In genomic region chr14:71554959-71555612, GRCh38 we compare ENCODE assay signal across 8 cellular contexts.
A peak's percentile ranks its signal among the peaks of the same experiment; 100 is the strongest.
DNase-seq lines count a peak whose midpoint lies in the region; ATAC-seq and TF ChIP-seq lines count a peak whose summit lies in the region.

No MANE protein-coding gene starts in this region.

- H3K27me3 Mint-ChIP-seq in Calu3 (ENCODE audit: unreplicated experiment) = no peaks in the 10 kb centered on the region
- no peaks in the 10 kb centered on the region for H3K27me3 Mint-ChIP-seq in effector memory CD8-positive, alpha-beta T cell

- H3K36me3 Mint-ChIP-seq in Calu3 (ENCODE audit: insufficient read depth, unreplicated experiment) = no peaks in the 10 kb centered on the region
- H3K36me3 Mint-ChIP-seq in effector memory CD8-positive, alpha-beta T cell (ENCODE audit: insufficient read depth) = peaks cover 5% of the 10 kb centered on the region

- no peak overlapping the region for H3K4me3 Mint-ChIP-seq in Calu3 (ENCODE audit: low read depth, unreplicated experiment)
- H3K4me3 Mint-ChIP-seq in effector memory CD8-positive, alpha-beta T cell = peak overlapping the region; percentile 71 to 81

- ATAC-seq in GM21390 (IDR thresholded peaks at IDR 0.05; ENCODE audit: unreplicated experiment) = peak; percentile 17
- ATAC-seq in HG03442 (IDR thresholded peaks at IDR 0.05; ENCODE audit: unreplicated experiment) = peak; percentile 14
- no peak for ATAC-seq in effector memory CD8-positive, alpha-beta T cell (replicated peaks)
- ATAC-seq in left cardiac atrium = no peak

- DNase-seq in Calu3 (no peak), left cardiac atrium (no peak), UCSD-AML1 (lab: John Stamatoyannopoulos, UW; ENCODE audit: unreplicated experiment) (no peak), NCI-H69 (lab: John Stamatoyannopoulos, UW) (no peak), GM19240 (ENCODE audit: insufficient read length, low spot score) (no peak)
- no peak for DNase-seq in effector memory CD8-positive, alpha-beta T cell

- no peaks in the 10 kb centered on the region for H3K9me3 Mint-ChIP-seq in Calu3 (ENCODE audit: low read depth, unreplicated experiment)
- H3K9me3 Mint-ChIP-seq in effector memory CD8-positive, alpha-beta T cell = no peaks in the 10 kb centered on the region

- CTCF ChIA-PET in Calu3 (lab: Charles Lee) = interaction anchor here (1.0 kb wide), 1 partner anchor 37 kb away, joined by 3 read pairs; no protein-coding TSS in a partner anchor

- BruUV-seq in Calu3 (replicated peaks; lab: Mats Ljungman, UMichigan) = no TSS peak

- peak overlapping the region; percentile 52 for H3K27ac Mint-ChIP-seq in Calu3 (ENCODE audit: unreplicated experiment)
- peak overlapping the region; percentile 94 to 97 for H3K27ac Mint-ChIP-seq in effector memory CD8-positive, alpha-beta T cell

- H3K4me1 Mint-ChIP-seq in Calu3 (ENCODE audit: low read depth, unreplicated experiment) = peaks cover 9% of the 10 kb centered on the region
- peaks cover 35 to 41% of the 10 kb centered on the region in 2 donors for H3K4me1 Mint-ChIP-seq in effector memory CD8-positive, alpha-beta T cell (ENCODE audit: low read depth in 2 of 2)

- no peak for TF ChIP-seq CTCF in Calu3 (IDR thresholded peaks at IDR 0.05; ENCODE audit: unreplicated experiment)

- intact Hi-C loops in Calu3 (cut with micrococcal nuclease; ENCODE audit: unreplicated experiment) (no loop called here), left cardiac atrium (cut with DNase I) (no loop called here)

Comparison
In these comparisons a context has a peak if more than half of its experiments do, and no peak if none do; other contexts are left out.
1. ATAC-seq: peak in GM21390 (single experiment) and HG03442 (single experiment); none in effector memory CD8-positive, alpha-beta T cell (single experiment) and left cardiac atrium (0 of 2).